13 cellular contexts compared by ENCODE assay signal in the genomic region with DNA sequence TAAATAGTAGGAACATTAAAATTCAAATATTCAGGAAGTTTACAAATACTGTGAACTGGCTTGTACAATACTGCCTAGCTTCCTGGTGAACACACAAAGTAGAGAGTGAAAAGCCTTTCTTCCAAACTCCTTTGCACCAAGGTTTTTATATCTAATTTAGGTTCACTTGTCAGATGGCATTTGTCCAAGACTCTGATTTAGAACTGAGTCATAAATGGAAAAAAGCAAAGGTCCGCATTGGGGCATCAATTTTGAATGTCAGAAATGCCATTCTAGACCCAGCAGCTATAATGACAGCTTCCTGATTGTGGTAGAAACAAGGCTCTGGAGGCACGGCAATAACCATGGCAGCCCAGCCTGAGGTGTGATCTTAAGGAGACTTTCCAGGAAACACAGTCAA.
DNase-seq lines count a peak whose midpoint lies in the region; ATAC-seq and TF ChIP-seq lines count a peak whose summit lies in the region.
"Had no signal": no experiment of that assay in that cellular context is flagged by ENCODE, and none has a peak within 500 bp of the region (broad histone marks: within the 10 kb centered on the region; RNA-seq: fewer than 3 reads in every experiment).

No MANE protein-coding gene starts in this region.

- no peak overlapping the region for H3K4me3 ChIP-seq in fibroblast of the aortic adventitia (ENCODE audit: low read depth, low read length)
- H3K4me3 ChIP-seq: adrenal gland, mucosa of descending colon, thoracic aorta had no signal

- H3K27ac Mint-ChIP-seq in stimulated activated naive B cell treated with anti-CD40 and anti-IgM and Interleukin-4, amounts not matched to agents 10 μg/mL and 1 μg/mL and 100 μg/mL, for 72 hours, result no peak overlapping the region
- no peak overlapping the region for H3K27ac Mint-ChIP-seq in CD14-positive monocyte
- H3K27ac Mint-ChIP-seq: effector memory CD8-positive, alpha-beta T cell had no signal

- peaks cover 0 to 2% of the 10 kb centered on the region in 2 donors for H3K9me3 Mint-ChIP-seq in stimulated activated naive B cell treated with anti-CD40 and anti-IgM and Interleukin-4, amounts not matched to agents 10 μg/mL and 1 μg/mL and 100 μg/mL, for 72 hours
- H3K9me3 Mint-ChIP-seq in CD14-positive monocyte, result peaks cover 0 to 3% (median 0%) of the 10 kb centered on the region in 7 donors
- H3K9me3 Mint-ChIP-seq: effector memory CD8-positive, alpha-beta T cell had no signal

- peaks cover 25 to 31% of the 10 kb centered on the region in 2 donors for H3K36me3 Mint-ChIP-seq in stimulated activated naive B cell treated with anti-CD40 and anti-IgM and Interleukin-4, amounts not matched to agents 10 μg/mL and 1 μg/mL and 100 μg/mL, for 72 hours
- H3K36me3 Mint-ChIP-seq in CD14-positive monocyte, result peaks cover 22 to 30% of the 10 kb centered on the region in 2 donors

- peak; percentile 81 for ATAC-seq in SK-N-SH treated with all-trans-retinoic acid at 6 μM for 48 hours
- ATAC-seq in stimulated activated naive B cell treated with anti-CD40 and anti-IgM and Interleukin-4, amounts not matched to agents 10 μg/mL and 1 μg/mL and 100 μg/mL, for 72 hours (replicated peaks), result peak; percentile 44 to 50
- ATAC-seq: effector memory CD8-positive, alpha-beta T cell; mucosa of descending colon had no signal

- H3K27me3 Mint-ChIP-seq in stimulated activated naive B cell treated with anti-CD40 and anti-IgM and Interleukin-4, amounts not matched to agents 10 μg/mL and 1 μg/mL and 100 μg/mL, for 72 hours, result peaks cover 0 to 4% of the 10 kb centered on the region in 2 donors
- peaks cover 0 to 1% (median 0%) of the 10 kb centered on the region in 3 donors for H3K27me3 Mint-ChIP-seq in CD14-positive monocyte (ENCODE audit: low read depth in 3 of 3)
- H3K27me3 Mint-ChIP-seq: effector memory CD8-positive, alpha-beta T cell had no signal

- intact Hi-C loops in CD14-positive monocyte (cut with micrococcal nuclease), result no loop called here

- H3K4me3 Mint-ChIP-seq in stimulated activated naive B cell treated with anti-CD40 and anti-IgM and Interleukin-4, amounts not matched to agents 10 μg/mL and 1 μg/mL and 100 μg/mL, for 72 hours, result no peak overlapping the region
- H3K4me3 Mint-ChIP-seq in CD14-positive monocyte, result no peak overlapping the region
- H3K4me3 Mint-ChIP-seq: effector memory CD8-positive, alpha-beta T cell had no signal

- DNase-seq in HS-27A (ENCODE audit: low read depth) (peak; percentile 79), fibroblast of the aortic adventitia (ENCODE audit: low read depth) (peak; percentile 65), CD1c-positive myeloid dendritic cell (ENCODE audit: extremely low spot score) (no peak), DMS53 (lab: John Stamatoyannopoulos, UW) (no peak), CD14-positive monocyte (ENCODE audit: low spot score) (no peak)
- no peak for DNase-seq in stimulated activated naive B cell treated with anti-CD40 and anti-IgM and Interleukin-4, amounts not matched to agents 10 μg/mL and 1 μg/mL and 100 μg/mL, for 72 hours
- DNase-seq: effector memory CD8-positive, alpha-beta T cell; mucosa of descending colon; retina; T1000 had no signal

- no peak for TF ChIP-seq CTCF in fibroblast of the aortic adventitia (IDR thresholded peaks at IDR 0.05; ENCODE audit: insufficient read depth, low read length)
- no peak for TF ChIP-seq CTCF in CD14-positive monocyte (IDR thresholded peaks at IDR 0.05)

- H3K4me1 Mint-ChIP-seq in stimulated activated naive B cell treated with anti-CD40 and anti-IgM and Interleukin-4, amounts not matched to agents 10 μg/mL and 1 μg/mL and 100 μg/mL, for 72 hours, result peaks cover 0 to 3% of the 10 kb centered on the region in 2 donors
- no peaks in the 10 kb centered on the region for H3K4me1 Mint-ChIP-seq in CD14-positive monocyte

TF ChIP-seq in SK-N-SH treated with all-trans-retinoic acid at 6 μM for 48 hours, 23 proteins besides CTCF, POLR2A, EP300 and RAD21:
- TF ChIP-seq ZC3H10 (CRISPR knock-in tag; IDR thresholded peaks at IDR 0.05) (no peak), ESRRG (CRISPR knock-in tag; IDR thresholded peaks at IDR 0.05) (no peak), ISL1 (CRISPR knock-in tag; IDR thresholded peaks at IDR 0.05) (peak; percentile 53)

Comparison
In these comparisons a context has a peak if more than half of its experiments do, and no peak if none do; other contexts are left out.
1. DNase-seq: peak in HS-27A (single experiment) and fibroblast of the aortic adventitia (single experiment); none in stimulated activated naive B cell treated with anti-CD40 and anti-IgM and Interleukin-4, amounts not matched to agents 10 μg/mL and 1 μg/mL and 100 μg/mL, for 72 hours (single experiment), CD1c-positive myeloid dendritic cell (single experiment), DMS53 (single experiment) and CD14-positive monocyte (single experiment).